In the genomic region with DNA sequence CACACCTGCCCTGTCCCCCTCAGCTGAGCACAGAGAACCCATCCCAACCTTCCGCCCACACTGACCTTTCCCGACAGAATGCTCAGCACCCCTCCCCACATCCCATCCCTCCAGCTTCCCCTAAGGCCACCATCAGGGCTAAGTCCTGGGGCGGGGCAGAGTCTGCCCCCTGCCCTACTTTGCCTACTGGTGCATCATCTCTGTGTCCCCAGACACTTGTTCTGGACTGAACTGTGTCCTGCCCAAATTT, we compare ENCODE assay signal across 20 cellular contexts.
DNase-seq lines count a peak whose midpoint lies in the region; ATAC-seq, FAIRE-seq and TF ChIP-seq lines count a peak whose summit lies in the region.
"Had no signal": no experiment of that assay in that cellular context is flagged by ENCODE, and none has a peak within 500 bp of the region (broad histone marks: within the 10 kb centered on the region; RNA-seq: fewer than 3 reads in every experiment).

No MANE protein-coding gene starts in this region.

- H3K4ac ChIP-seq in H9 (ENCODE audit: low read depth, low read length), result no peak overlapping the region

- no peak for FAIRE-seq in kidney (lab: Jason Lieb, UNC)
- FAIRE-seq: D721Med, GM12878, GM19239 had no signal

- H3K4me3 ChIP-seq in BE2C (ENCODE audit: low read depth, low read length), result no peak overlapping the region
- H3K4me3 ChIP-seq in kidney (ENCODE audit: low read length in 2 of 2), result no peak overlapping the region
- H3K4me3 ChIP-seq: BLaER1, GM12878, GM23248, HAP-1 had no signal

- intact Hi-C loops in kidney (cut with DNase I) (no loop called here), posterior vena cava (cut with DNase I) (loop anchor here in 1 of 2 donors (5.0 kb wide), 1 partner anchor 1836 kb away; no protein-coding TSS in a partner anchor)

- no peak overlapping the region for H3K9ac ChIP-seq in H9 (ENCODE audit: extremely low read depth, insufficient read length, low read length)
- H3K9ac ChIP-seq in kidney (ENCODE audit: low read length in 2 of 2), result no peak overlapping the region
- H3K9ac ChIP-seq: BLaER1, GM23248 had no signal

- H3K4me1 Mint-ChIP-seq in H9, result peaks cover 18 to 32% of the 10 kb centered on the region in 2 experiments
- H3K4me1 Mint-ChIP-seq: CD8-positive, alpha-beta memory T cell had no signal

- H3K27me3 Mint-ChIP-seq in H9 (ENCODE audit: low read depth), result peaks cover 7% of the 10 kb centered on the region; the same call in 1 of the 2 replicates

- no peak overlapping the region for H4K5ac ChIP-seq in H9 (ENCODE audit: insufficient read length, low read depth, low read length)

- H3K79me2 ChIP-seq in H9 (ENCODE audit: insufficient read depth, low read length), result no peaks in the 10 kb centered on the region; the same call in 1 of the 2 replicates

- peaks cover 3 to 9% (median 7%) of the 10 kb centered on the region in 3 experiments; a peak in 5 of 7 replicates for H3K36me3 Mint-ChIP-seq in H9 (ENCODE audit: insufficient read depth in 1 of 3, low read depth in 3 of 3)
- H3K36me3 Mint-ChIP-seq: CD8-positive, alpha-beta memory T cell had no signal

- H2BK5ac ChIP-seq in H9 (ENCODE audit: insufficient read length, low read length), result no peak overlapping the region

- no peaks in the 10 kb centered on the region for H3K79me1 ChIP-seq in H9 (ENCODE audit: insufficient read depth, low read depth, low read length, poor library complexity, severe bottlenecking)

- no peak overlapping the region for H2BK12ac ChIP-seq in H9 (ENCODE audit: insufficient read length, low read depth, low read length)

- TF ChIP-seq CTCF in BE2C (IDR thresholded peaks at IDR 0.05; ENCODE audit: low read depth, low read length), result no peak
- TF ChIP-seq CTCF in H9 (conservative IDR thresholded peaks at IDR 0.05), result no peak
- TF ChIP-seq CTCF in kidney (IDR thresholded peaks at IDR 0.05; ENCODE audit: borderline replicate concordance, extremely low read depth, insufficient read depth), result no peak

- H3K27me3 ChIP-seq in BE2C, result no peaks in the 10 kb centered on the region
- no peaks in the 10 kb centered on the region for H3K27me3 ChIP-seq in H9 (ENCODE audit: insufficient read depth, low read length)
- H3K27me3 ChIP-seq: BLaER1 had no signal

- no peak overlapping the region for H4K8ac ChIP-seq in H9 (replicated peaks; ENCODE audit: insufficient read length, low read depth, low read length)

- no peak overlapping the region for H3K27ac ChIP-seq in H9 (ENCODE audit: insufficient read length, low read depth, low read length)
- H3K27ac ChIP-seq in kidney (ENCODE audit: low read depth in 2 of 2, low read length in 2 of 2), result no peak overlapping the region
- H3K27ac ChIP-seq: BLaER1, C4-2B, GM23248 had no signal

- H2BK15ac ChIP-seq in H9 (ENCODE audit: low read depth, low read length), result no peak overlapping the region

- no peak overlapping the region for H2AK5ac ChIP-seq in H9 (ENCODE audit: insufficient read length, low read length)

- H3T11ph ChIP-seq in H9 (ENCODE audit: low read length), result no peak overlapping the region

- H2AFZ ChIP-seq in H9 (ENCODE audit: low read length), result no peak overlapping the region
- H2AFZ ChIP-seq: GM23248 had no signal

- no peaks in the 10 kb centered on the region for H3K9me3 ChIP-seq in BE2C
- no peaks in the 10 kb centered on the region for H3K9me3 ChIP-seq in H9 (ENCODE audit: control insufficient read depth, low read depth, low read length)
- peaks cover 0 to 8% of the 10 kb centered on the region in 2 donors for H3K9me3 ChIP-seq in kidney (ENCODE audit: control insufficient read depth in 1 of 2, low read length in 2 of 2)

- H3K4me2 ChIP-seq in H9 (ENCODE audit: insufficient read depth, insufficient read length, low read length), result no peak overlapping the region
- H3K4me2 ChIP-seq: BLaER1 had no signal

- H3K56ac ChIP-seq in H9 (ENCODE audit: insufficient read length, low read depth, low read length), result no peak overlapping the region

- H3K23ac ChIP-seq in H9 (ENCODE audit: insufficient read length, low read depth, low read length), result no peak overlapping the region

- peak; percentile 3 for DNase-seq in BE2C
- DNase-seq in H9, result no peak
- peak; percentile 49 for DNase-seq in kidney
- DNase-seq in posterior vena cava (ENCODE audit: low spot score), result peak; percentile 54
- DNase-seq: CD4-positive, alpha-beta T cell; DMS 273 treated with DMSO at 0.1 percent for 48 hours; DMS79; EL; GDM1; GM23248; HFFc6 had no signal

- no peaks in the 10 kb centered on the region for H4K20me1 ChIP-seq in H9 (ENCODE audit: control insufficient read depth, insufficient read depth, insufficient read length)
- H4K20me1 ChIP-seq: BLaER1 had no signal

- H3K27ac Mint-ChIP-seq in H9, result no peak overlapping the region
- H3K27ac Mint-ChIP-seq: CD4-positive, alpha-beta T cell; CD8-positive, alpha-beta memory T cell; HFFc6 had no signal

- H4K91ac ChIP-seq in H9 (ENCODE audit: insufficient read length, low read depth, low read length), result no peak overlapping the region

- no peaks in the 10 kb centered on the region for H3K36me3 ChIP-seq in BE2C
- H3K36me3 ChIP-seq in kidney (ENCODE audit: control insufficient read depth in 1 of 2, insufficient read depth in 2 of 2, low read length in 2 of 2), result no peaks in the 10 kb centered on the region
- H3K36me3 ChIP-seq: BLaER1, HAP-1 had no signal

- ATAC-seq in HG03139 (IDR thresholded peaks at IDR 0.05; ENCODE audit: unreplicated experiment) (no peak), HG03045 (IDR thresholded peaks at IDR 0.05; ENCODE audit: unreplicated experiment) (no peak)
- ATAC-seq: GM12878 had no signal

- no peak overlapping the region for H2BK20ac ChIP-seq in H9 (ENCODE audit: low read depth, low read length, poor library complexity, severe bottlenecking)

- no peak overlapping the region for H3K4me3 Mint-ChIP-seq in H9
- H3K4me3 Mint-ChIP-seq: CD4-positive, alpha-beta T cell; CD8-positive, alpha-beta memory T cell; HFFc6 had no signal

- 0 out of 2 replicates have a peak, but pooled peaks cover 2% of the 10 kb centered on the region for H3K4me1 ChIP-seq in BE2C
- H3K4me1 ChIP-seq in H9 (ENCODE audit: insufficient read depth, low read length), result peaks cover 2% of the 10 kb centered on the region; the same call in 1 of the 2 replicates
- no peaks in the 10 kb centered on the region for H3K4me1 ChIP-seq in kidney (ENCODE audit: control insufficient read depth in 1 of 2, insufficient read depth in 1 of 2, low read depth in 1 of 2, low read length in 2 of 2)
- H3K4me1 ChIP-seq: HAP-1 had no signal

- H3K14ac ChIP-seq in H9 (ENCODE audit: insufficient read depth, low read length), result peak overlapping the region; percentile 24

- WGBS in H9 (ENCODE audit: extremely low coverage, insufficient read length, low lambda C conversion rate), result no CpG with 5 or more reads among the region's 3 CpGs

- peaks cover 9 to 13% of the 10 kb centered on the region in 2 experiments; a peak in 4 of 5 replicates for H3K9me3 Mint-ChIP-seq in H9

- H3K23me2 ChIP-seq in H9 (ENCODE audit: insufficient read length, low read depth, low read length, poor library complexity, severe bottlenecking), result no peaks in the 10 kb centered on the region

- no peak overlapping the region for H2BK120ac ChIP-seq in H9 (ENCODE audit: low read depth, low read length, poor library complexity, severe bottlenecking)

- H3K18ac ChIP-seq in H9 (ENCODE audit: insufficient read length, low read depth, low read length), result no peak overlapping the region
